ENCODE assay signal across 8 cellular contexts in genomic region chr13:43787518-43787891, GRCh38. TPM values are rescaled to one million over a fixed set of nuclear protein-coding genes. Genes with fewer than 3 reads are reported as not detected.
A peak's percentile ranks its signal among the peaks of the same experiment; 100 is the strongest.
DNase-seq lines count a peak whose midpoint lies in the region.

No MANE protein-coding gene starts in this region.

- H3K27me3 Mint-ChIP-seq in T-helper 1 cell treated with Interleukin-12 subunit alpha and Interleukin-12 subunit beta and Interleukin-4 antibody, amounts not matched to agents 30 μg/mL and 1 μg/mL, for 36 hours (ENCODE audit: low read depth) = peaks cover 49% of the 10 kb centered on the region
- peaks cover 51% of the 10 kb centered on the region for H3K27me3 Mint-ChIP-seq in activated T-helper 1 cell treated with anti-CD3 and anti-CD28 coated beads, Interleukin-12 subunit alpha, Interleukin-12 subunit beta, Interleukin-2, Interleukin-4 antibody, amounts not matched to agents 30 ng/mL and 10 ng/mL and 1 ng/mL, durations not matched to agents 14 hours and 24 hours and 36 hours (ENCODE audit: insufficient read depth)
- peaks cover 9 to 18% (median 18%) of the 10 kb centered on the region in 3 donors for H3K27me3 Mint-ChIP-seq in immature natural killer cell (ENCODE audit: low read depth in 3 of 3)

- peak overlapping the region; percentile 86 for H3K27ac ChIP-seq in substantia nigra (ENCODE audit: low read depth, low read length, poor library complexity, severe bottlenecking)

- H3K9me3 Mint-ChIP-seq in T-helper 1 cell treated with Interleukin-12 subunit alpha and Interleukin-12 subunit beta and Interleukin-4 antibody, amounts not matched to agents 30 μg/mL and 1 μg/mL, for 36 hours = no peaks in the 10 kb centered on the region
- no peaks in the 10 kb centered on the region for H3K9me3 Mint-ChIP-seq in activated T-helper 1 cell treated with anti-CD3 and anti-CD28 coated beads, Interleukin-12 subunit alpha, Interleukin-12 subunit beta, Interleukin-2, Interleukin-4 antibody, amounts not matched to agents 30 ng/mL and 10 ng/mL and 1 ng/mL, durations not matched to agents 14 hours and 24 hours and 36 hours
- no peaks in the 10 kb centered on the region for H3K9me3 Mint-ChIP-seq in immature natural killer cell

- DNase-seq in T-helper 1 cell (no peak), immature natural killer cell (no peak), substantia nigra (lab: John Stamatoyannopoulos, UW) (no peak), AG08395 (ENCODE audit: low spot score) (no peak), mesenteric fat pad (ENCODE audit: low spot score) (no peak)
- DNase-seq in activated T-helper 1 cell treated with anti-CD3 and anti-CD28 coated beads, Interleukin-12 subunit alpha, Interleukin-12 subunit beta, Interleukin-2, Interleukin-4 antibody, amounts not matched to agents 30 ng/mL and 10 ng/mL and 1 ng/mL, durations not matched to agents 14 hours and 24 hours and 36 hours (ENCODE audit: low spot score) = no peak
- DNase-seq in stimulated activated CD8-positive, alpha-beta memory T cell treated with anti-CD3 and anti-CD28 coated beads, Interleukin-4, amount 100 ng/mL, for 48 hours = no peak

- H3K36me3 Mint-ChIP-seq in T-helper 1 cell treated with Interleukin-12 subunit alpha and Interleukin-12 subunit beta and Interleukin-4 antibody, amounts not matched to agents 30 μg/mL and 1 μg/mL, for 36 hours (ENCODE audit: low read depth) = no peaks in the 10 kb centered on the region
- no peaks in the 10 kb centered on the region for H3K36me3 Mint-ChIP-seq in activated T-helper 1 cell treated with anti-CD3 and anti-CD28 coated beads, Interleukin-12 subunit alpha, Interleukin-12 subunit beta, Interleukin-2, Interleukin-4 antibody, amounts not matched to agents 30 ng/mL and 10 ng/mL and 1 ng/mL, durations not matched to agents 14 hours and 24 hours and 36 hours (ENCODE audit: low read depth)
- H3K36me3 Mint-ChIP-seq in immature natural killer cell = peaks cover 0 to 3% (median 0%) of the 10 kb centered on the region in 3 donors

- H3K4me1 Mint-ChIP-seq in T-helper 1 cell treated with Interleukin-12 subunit alpha and Interleukin-12 subunit beta and Interleukin-4 antibody, amounts not matched to agents 30 μg/mL and 1 μg/mL, for 36 hours (ENCODE audit: low read depth) = no peaks in the 10 kb centered on the region
- H3K4me1 Mint-ChIP-seq in activated T-helper 1 cell treated with anti-CD3 and anti-CD28 coated beads, Interleukin-12 subunit alpha, Interleukin-12 subunit beta, Interleukin-2, Interleukin-4 antibody, amounts not matched to agents 30 ng/mL and 10 ng/mL and 1 ng/mL, durations not matched to agents 14 hours and 24 hours and 36 hours (ENCODE audit: low read depth) = peaks cover 6% of the 10 kb centered on the region
- H3K4me1 Mint-ChIP-seq in immature natural killer cell = peaks cover 15 to 17% of the 10 kb centered on the region in 2 donors

- no peak overlapping the region for H3K27ac Mint-ChIP-seq in T-helper 1 cell treated with Interleukin-12 subunit alpha and Interleukin-12 subunit beta and Interleukin-4 antibody, amounts not matched to agents 30 μg/mL and 1 μg/mL, for 36 hours
- no peak overlapping the region for H3K27ac Mint-ChIP-seq in activated T-helper 1 cell treated with anti-CD3 and anti-CD28 coated beads, Interleukin-12 subunit alpha, Interleukin-12 subunit beta, Interleukin-2, Interleukin-4 antibody, amounts not matched to agents 30 ng/mL and 10 ng/mL and 1 ng/mL, durations not matched to agents 14 hours and 24 hours and 36 hours
- no peak overlapping the region for H3K27ac Mint-ChIP-seq in immature natural killer cell

- intact Hi-C loops in activated T-helper 1 cell treated with anti-CD3 and anti-CD28 coated beads, Interleukin-12 subunit alpha, Interleukin-12 subunit beta, Interleukin-2, Interleukin-4 antibody, amounts not matched to agents 30 ng/mL and 10 ng/mL and 1 ng/mL, durations not matched to agents 14 hours and 24 hours and 36 hours (cut with micrococcal nuclease) = no loop called here

- H3K4me3 Mint-ChIP-seq in T-helper 1 cell treated with Interleukin-12 subunit alpha and Interleukin-12 subunit beta and Interleukin-4 antibody, amounts not matched to agents 30 μg/mL and 1 μg/mL, for 36 hours = peak overlapping the region; percentile 51
- H3K4me3 Mint-ChIP-seq in activated T-helper 1 cell treated with anti-CD3 and anti-CD28 coated beads, Interleukin-12 subunit alpha, Interleukin-12 subunit beta, Interleukin-2, Interleukin-4 antibody, amounts not matched to agents 30 ng/mL and 10 ng/mL and 1 ng/mL, durations not matched to agents 14 hours and 24 hours and 36 hours = peak overlapping the region; percentile 71
- peak overlapping the region; percentile 36 to 72 (median 67) for H3K4me3 Mint-ChIP-seq in immature natural killer cell

RNA-seq across cellular contexts. Expression of gene ENOX1, which starts 0.7 kb away (rescaled TPM):
- 0.08 and 0.17 TPM in 2 replicates for total RNA-seq in activated T-helper 1 cell treated with anti-CD3 and anti-CD28 coated beads, Interleukin-12 subunit alpha, Interleukin-12 subunit beta, Interleukin-2, Interleukin-4 antibody, amounts not matched to agents 30 ng/mL and 10 ng/mL and 1 ng/mL, durations not matched to agents 14 hours and 24 hours and 36 hours
- polyA plus RNA-seq in immature natural killer cell = not detected
- total RNA-seq in mesenteric fat pad = 8.2 TPM
